Comparison of ENCODE assay signal across 8 cellular contexts in the genomic region with DNA sequence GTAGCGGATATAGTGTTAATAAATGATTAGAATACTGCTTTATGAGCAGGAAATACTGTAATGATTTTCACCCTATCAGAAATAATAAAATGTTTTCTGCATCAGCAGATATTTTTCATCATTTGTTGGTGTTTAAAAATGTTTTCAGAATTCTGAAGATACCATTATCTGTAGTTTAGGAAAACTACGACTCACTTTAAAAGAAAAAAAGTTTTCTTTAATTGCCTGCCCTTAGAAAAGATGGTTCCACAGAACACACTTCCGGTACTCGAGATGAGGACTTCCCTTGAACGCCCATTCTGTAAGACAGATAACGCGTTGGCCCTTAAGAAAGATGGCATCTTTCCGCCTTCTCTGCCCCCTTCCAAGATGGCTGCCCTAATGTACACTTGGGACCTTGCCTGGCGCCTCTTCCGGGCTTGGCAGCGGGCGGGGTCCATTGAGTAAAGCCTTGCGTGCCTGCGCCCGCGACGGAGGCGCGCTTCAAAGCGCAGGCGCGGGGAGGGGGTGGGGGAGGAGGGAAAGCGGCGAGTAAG. TPM values are rescaled to one million over a fixed set of nuclear protein-coding genes. Genes with fewer than 3 reads are reported as not detected.
DNase-seq lines count a peak whose midpoint lies in the region; TF ChIP-seq lines count a peak whose summit lies in the region.

A gene with protein sequence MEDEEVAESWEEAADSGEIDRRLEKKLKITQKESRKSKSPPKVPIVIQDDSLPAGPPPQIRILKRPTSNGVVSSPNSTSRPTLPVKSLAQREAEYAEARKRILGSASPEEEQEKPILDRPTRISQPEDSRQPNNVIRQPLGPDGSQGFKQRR (plus strand): TSS at position 521 of the 536 bp plus-strand sequence. CDS start 16 bp downstream, outside the sequence.

- peaks cover 41% of the 10 kb centered on the region for H3K79me2 ChIP-seq in neural cell (replicated peaks; ENCODE audit: insufficient read depth, low read length)

- H3K27me3 ChIP-seq in neural cell (ENCODE audit: insufficient read depth, low read depth, low read length) (no peaks in the 10 kb centered on the region), stomach (no peaks in the 10 kb centered on the region)

- no peak for TF ChIP-seq EP300 in neural cell (conservative IDR thresholded peaks at IDR 0.05; ENCODE audit: poor library complexity, severe bottlenecking)
- TF ChIP-seq EP300 in stomach (IDR thresholded peaks at IDR 0.05) = no peak

- TF ChIP-seq POLR2A in stomach (IDR thresholded peaks at IDR 0.05) = peak in 1 of 4 donors; percentile 62

- peaks cover 3% of the 10 kb centered on the region for H4K20me1 ChIP-seq in neural cell (ENCODE audit: insufficient read depth)

- peak within 1 kb of the TSS; percentile 95 for H3K9ac ChIP-seq in neural cell (ENCODE audit: low read length)

- in situ Hi-C loops in SK-MEL-5 (cut with HindIII; ENCODE audit: low pct_unique_long_range_greater_than_20kb, low sequenced_read_pairs) = no loop called here

- WGBS in stomach, 5 donors = 1 to 4% (median 3%) methylated on average over 16 to 24 of the region's 24 CpGs

- H3K4me1 ChIP-seq in stomach = peaks cover 20 to 73% (median 48%) of the 10 kb centered on the region in 4 donors

- H3K36me3 ChIP-seq in neural cell (ENCODE audit: insufficient read depth, low read length) = no peaks in the 10 kb centered on the region
- H3K36me3 ChIP-seq in stomach = no peaks in the 10 kb centered on the region

- H3K27ac ChIP-seq in neural cell (ENCODE audit: low read length) (peak within 1 kb of the TSS; percentile 98), stomach (peak within 1 kb of the TSS; percentile 97 to 98 (median 98))

- H3K4me3 ChIP-seq in HFF-Myc (replicated peaks; ENCODE audit: low read depth, low read length) (peak within 1 kb of the TSS; percentile 67), foreskin fibroblast (ENCODE audit: low read depth in 1 of 2, low read length in 2 of 2) (peak within 1 kb of the TSS; percentile 65 to 92), neural cell (ENCODE audit: low read length) (peak within 1 kb of the TSS; percentile 99), stomach (peak within 1 kb of the TSS; percentile 66 to 78 (median 70))

- peak within 1 kb of the TSS; percentile 99 for H3K4me2 ChIP-seq in neural cell (ENCODE audit: low read length)

- TF ChIP-seq CTCF in HFF-Myc (IDR thresholded peaks at IDR 0.05; ENCODE audit: low read depth, low read length, missing control alignments) (no peak), foreskin fibroblast (IDR thresholded peaks at IDR 0.05; ENCODE audit: low read depth, low read length) (no peak), neural cell (IDR thresholded peaks at IDR 0.05; ENCODE audit: poor library complexity, severe bottlenecking) (no peak), stomach (IDR thresholded peaks at IDR 0.05) (no peak)

- H3K9me2 ChIP-seq in neural cell (ENCODE audit: insufficient read depth, low read length) = no peaks in the 10 kb centered on the region

- intact Hi-C loops in stomach (cut with DNase I; ENCODE audit: low total_unique reads) = no loop called here

- DNase-seq in ELR (ENCODE audit: low read depth) = peak; percentile 98
- DNase-seq in HFF-Myc (ENCODE audit: extremely low read depth, low read depth) = peak; percentile 98
- peak; percentile 99 for DNase-seq in MV-4-11 (lab: John Stamatoyannopoulos, UW)
- peak; percentile 98 for DNase-seq in SK-MEL-5 (ENCODE audit: low read depth, low spot score)
- peak; percentile 74 to 94 (median 84) for DNase-seq in activated naive CD4-positive, alpha-beta T cell (lab: John Stamatoyannopoulos, UW)
- peak; percentile 99 to 100 for DNase-seq in foreskin fibroblast
- peak; percentile 99 for DNase-seq in stomach

- H3K9me3 ChIP-seq in neural cell (ENCODE audit: low read length) (no peaks in the 10 kb centered on the region), stomach (no peaks in the 10 kb centered on the region)

- no peak for TF ChIP-seq RAD21 in neural cell (conservative IDR thresholded peaks at IDR 0.05)

- peak within 1 kb of the TSS; percentile 83 for H2AFZ ChIP-seq in neural cell (ENCODE audit: low read depth, low read length)

- H3F3A ChIP-seq in neural cell (ENCODE audit: insufficient read depth, low read length, poor library complexity, severe bottlenecking) = no peaks in the 10 kb centered on the region

TF ChIP-seq in neural cell, 6 proteins besides CTCF, POLR2A, EP300 and RAD21:
- TF ChIP-seq SMC3 (conservative IDR thresholded peaks at IDR 0.05; ENCODE audit: poor library complexity) (no peak), MXI1 (conservative IDR thresholded peaks at IDR 0.05; ENCODE audit: poor library complexity, severe bottlenecking) (no peak), POLR2AphosphoS5 (IDR thresholded peaks at IDR 0.05) (no peak), EZH2 (IDR thresholded peaks at IDR 0.05; ENCODE audit: borderline replicate concordance, insufficient read depth, low read length, poor library complexity, severe bottlenecking) (no peak), TAF1 (IDR thresholded peaks at IDR 0.05; ENCODE audit: low read depth) (no peak)
- TF ChIP-seq, protein P1, sequence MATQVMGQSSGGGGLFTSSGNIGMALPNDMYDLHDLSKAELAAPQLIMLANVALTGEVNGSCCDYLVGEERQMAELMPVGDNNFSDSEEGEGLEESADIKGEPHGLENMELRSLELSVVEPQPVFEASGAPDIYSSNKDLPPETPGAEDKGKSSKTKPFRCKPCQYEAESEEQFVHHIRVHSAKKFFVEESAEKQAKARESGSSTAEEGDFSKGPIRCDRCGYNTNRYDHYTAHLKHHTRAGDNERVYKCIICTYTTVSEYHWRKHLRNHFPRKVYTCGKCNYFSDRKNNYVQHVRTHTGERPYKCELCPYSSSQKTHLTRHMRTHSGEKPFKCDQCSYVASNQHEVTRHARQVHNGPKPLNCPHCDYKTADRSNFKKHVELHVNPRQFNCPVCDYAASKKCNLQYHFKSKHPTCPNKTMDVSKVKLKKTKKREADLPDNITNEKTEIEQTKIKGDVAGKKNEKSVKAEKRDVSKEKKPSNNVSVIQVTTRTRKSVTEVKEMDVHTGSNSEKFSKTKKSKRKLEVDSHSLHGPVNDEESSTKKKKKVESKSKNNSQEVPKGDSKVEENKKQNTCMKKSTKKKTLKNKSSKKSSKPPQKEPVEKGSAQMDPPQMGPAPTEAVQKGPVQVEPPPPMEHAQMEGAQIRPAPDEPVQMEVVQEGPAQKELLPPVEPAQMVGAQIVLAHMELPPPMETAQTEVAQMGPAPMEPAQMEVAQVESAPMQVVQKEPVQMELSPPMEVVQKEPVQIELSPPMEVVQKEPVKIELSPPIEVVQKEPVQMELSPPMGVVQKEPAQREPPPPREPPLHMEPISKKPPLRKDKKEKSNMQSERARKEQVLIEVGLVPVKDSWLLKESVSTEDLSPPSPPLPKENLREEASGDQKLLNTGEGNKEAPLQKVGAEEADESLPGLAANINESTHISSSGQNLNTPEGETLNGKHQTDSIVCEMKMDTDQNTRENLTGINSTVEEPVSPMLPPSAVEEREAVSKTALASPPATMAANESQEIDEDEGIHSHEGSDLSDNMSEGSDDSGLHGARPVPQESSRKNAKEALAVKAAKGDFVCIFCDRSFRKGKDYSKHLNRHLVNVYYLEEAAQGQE (IDR thresholded peaks at IDR 0.05; ENCODE audit: borderline replicate concordance) = no peak

RNA-seq across cellular contexts. Expression of the gene that starts here (rescaled TPM):
- total RNA-seq in SK-MEL-5 (2014; rRNA removed; shearing (Covaris generic)) = 79.2 and 89.6 TPM in 2 replicates
- polyA plus RNA-seq in SK-MEL-5 (2015; cell fraction: cytosol; rRNA removed) = 112 and 127 TPM in 2 replicates
- 22.7 and 25.3 TPM in 2 replicates for polyA plus RNA-seq in SK-MEL-5 (2015; cell fraction: nucleus; rRNA removed)
- polyA plus RNA-seq in neural cell (13.6 and 17.6 TPM in 2 replicates), stomach (10 to 100 TPM; 41.9 to 66.9 (median 57.1) TPM)
- 13.6 and 19.2 TPM in 2 replicates for polyA minus RNA-seq in neural cell
- 10 to 100 TPM; 15.8 to 86.6 (median 44.3) TPM for total RNA-seq in stomach

Comparison
In these comparisons a context has a peak if more than half of its experiments do, and no peak if none do; other contexts are left out.
1. Peak in every context shown above with its lines: DNase-seq, H3K4me3 ChIP-seq and H3K27ac ChIP-seq.